Comparison of ENCODE assay signal across 9 cellular contexts in genomic region chrX:30865020-30865419, GRCh38. TPM values are rescaled to one million over a fixed set of nuclear protein-coding genes. Genes with fewer than 3 reads are reported as not detected.
A peak's percentile ranks its signal among the peaks of the same experiment; 100 is the strongest.
DNase-seq lines count a peak whose midpoint lies in the region; ATAC-seq and TF ChIP-seq lines count a peak whose summit lies in the region.
"Had no signal": no experiment of that assay in that cellular context is flagged by ENCODE, and none has a peak within 500 bp of the region (broad histone marks: within the 10 kb centered on the region; RNA-seq: fewer than 3 reads in every experiment).

No MANE protein-coding gene starts in this region.

- TF ChIP-seq CTCF in GM10248 (IDR thresholded peaks at IDR 0.05; ENCODE audit: control extremely low read depth, extremely low read depth, low read depth, missing control alignments), result peak; percentile 26

- POLR2A ChIA-PET in GM10248 (lab: Yijun Ruan, JAX), result no interaction called here

- ATAC-seq in esophagus mucosa, result peak; percentile 79
- no peak for ATAC-seq in GM19467 (IDR thresholded peaks at IDR 0.05; ENCODE audit: unreplicated experiment)
- no peak for ATAC-seq in HG02642 (IDR thresholded peaks at IDR 0.05; ENCODE audit: poor library complexity, unreplicated experiment)

- DNase-seq in A172 (ENCODE audit: low spot score) (peak; percentile 25), GM10248 (ENCODE audit: extremely low spot score) (no peak), NAMALWA (ENCODE audit: low spot score) (peak; percentile 30), NCI-H446 (lab: John Stamatoyannopoulos, UW) (no peak), foreskin melanocyte (no peak)
- DNase-seq: caudate nucleus had no signal

- CTCF ChIA-PET in GM10248 (lab: Yijun Ruan, JAX), result interaction anchor here (0.9 to 1.7 kb wide), 4 partner anchors 10 to 295 kb away, joined by 3 to 5 read pairs (median 3); no protein-coding TSS in a partner anchor

RNA-seq across cellular contexts. Expression of gene TAB3, which starts 24.0 kb away (rescaled TPM):
- 29.9 and 33.5 TPM in 2 replicates for total RNA-seq in A172 (2014; rRNA removed; shearing (Covaris generic))
- total RNA-seq in esophagus mucosa, result 17.5 TPM

Comparison
In these comparisons a context has a peak if more than half of its experiments do, and no peak if none do; other contexts are left out.
1. DNase-seq: peak in A172 (single experiment) and NAMALWA (single experiment); none in GM10248 (single experiment), NCI-H446 (0 of 2) and foreskin melanocyte (single experiment).